ENCODE assay signal across 34 cellular contexts in the genomic region with DNA sequence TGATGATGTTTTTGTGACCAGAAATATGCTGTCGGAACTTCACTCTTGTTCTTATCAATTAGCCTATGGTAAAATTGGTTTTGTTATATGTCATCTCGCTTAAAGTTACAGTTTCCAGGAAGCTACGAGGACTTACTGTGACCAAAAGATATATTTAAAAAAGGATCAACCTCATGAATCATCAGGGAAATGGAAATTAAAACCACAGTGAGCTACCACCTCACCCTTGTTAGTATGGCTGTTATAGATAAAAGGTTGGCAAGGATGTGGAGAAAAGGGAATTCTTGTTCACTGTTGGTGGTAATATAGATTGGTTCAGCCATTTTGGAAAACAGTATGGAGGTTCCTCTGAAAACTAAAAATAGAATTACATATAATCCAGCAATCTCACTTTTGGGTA. TPM values are rescaled to one million over a fixed set of nuclear protein-coding genes. Genes with fewer than 3 reads are reported as not detected.
"Had no signal": no experiment of that assay in that cellular context is flagged by ENCODE, and none has a peak within 500 bp of the region (broad histone marks: within the 10 kb centered on the region; RNA-seq: fewer than 3 reads in every experiment).

No MANE protein-coding gene starts in this region.

- H3K4me1 Mint-ChIP-seq: brain, T-helper 17 cell had no signal

- H3K27ac ChIP-seq: ascending aorta, cardiac muscle cell, colonic mucosa, gastroesophageal sphincter, hepatocyte, ovary, skin epidermis, stomach, thyroid gland, upper lobe of left lung, vagina had no signal

- H3K9me3 ChIP-seq: ascending aorta, colonic mucosa, ovary, thyroid gland, upper lobe of left lung, vagina had no signal

- H3K27ac Mint-ChIP-seq: brain, progenitor cell of endocrine pancreas, T-helper 17 cell had no signal

- H3K4me3 Mint-ChIP-seq: activated naive CD8-positive, alpha-beta T cell; brain; T-helper 17 cell had no signal

- DNase-seq: activated CD4-positive, alpha-beta T cell treated with anti-CD3 and anti-CD28 coated beads for 48 hours; activated CD4-positive, alpha-beta T cell treated with anti-CD3 and anti-CD28 coated beads, Interleukin-2, amount 50 U/mL, for 48 hours; activated CD8-positive, alpha-beta memory T cell treated with anti-CD3 and anti-CD28 coated beads for 24 hours; activated T-cell treated with anti-CD3 and anti-CD28 coated beads, Interleukin-2, amount 50 U/mL, for 1 hour; cerebellar nuclear complex; colonic mucosa; left cardiac atrium; left ventricle myocardium superior; ovary; stimulated activated CD4-positive, alpha-beta T cell treated with anti-CD3 and anti-CD28 coated beads, Interleukin-12 subunit alpha, Interleukin-12 subunit beta, amount 100 ng/mL, for 4 hours; stimulated activated CD4-positive, alpha-beta T cell treated with anti-CD3 and anti-CD28 coated beads, Interleukin-4, amount 100 ng/mL, for 1 hour; stomach; SW 1271; T-helper 17 cell; thyroid gland; upper lobe of left lung had no signal

- H3K27me3 ChIP-seq: ascending aorta, colonic mucosa, ovary, stomach, thyroid gland, upper lobe of left lung, vagina had no signal

- H2AFZ ChIP-seq: hepatocyte had no signal

- ATAC-seq: gastroesophageal sphincter, left cardiac atrium, left ventricle myocardium superior, sciatic nerve, T-helper 17 cell had no signal

- H3K79me2 ChIP-seq: hepatocyte had no signal

- H3K36me3 Mint-ChIP-seq: activated naive CD8-positive, alpha-beta T cell had no signal

- H3K4me1 ChIP-seq: ascending aorta, colonic mucosa, gastroesophageal sphincter, stomach, thyroid gland, upper lobe of left lung, vagina had no signal

- H3K4me3 ChIP-seq: ascending aorta, cardiac muscle cell, colonic mucosa, gastroesophageal sphincter, hepatocyte, ovary, skin epidermis, stomach, thyroid gland, upper lobe of left lung, vagina had no signal

- H3K36me3 ChIP-seq: ascending aorta, cardiac muscle cell, colonic mucosa, gastroesophageal sphincter, ovary, stomach, thyroid gland, upper lobe of left lung, vagina had no signal

- H3K4me2 ChIP-seq: hepatocyte had no signal

RNA-seq across cellular contexts. Expression of gene INSM1, which starts 14.3 kb away (rescaled TPM):
- total RNA-seq: ascending aorta, cardiac muscle cell, dermis microvascular lymphatic vessel endothelial cell, endothelial cell of umbilical vein, fibroblast of lung, fibroblast of villous mesenchyme, left cardiac atrium, left ventricle myocardium superior, lung microvascular endothelial cell, mucosa of gallbladder, ovary, renal cortical epithelial cell, sciatic nerve, T-helper 17 cell, upper lobe of left lung, vagina had no signal
- polyA plus RNA-seq: cardiac muscle cell, endothelial cell of umbilical vein, fibroblast of lung, keratinocyte had no signal
